28 cellular contexts compared by ENCODE assay signal in genomic region chr4:173314715-173315114, GRCh38.
"Had no signal": no experiment of that assay in that cellular context is flagged by ENCODE, and none has a peak within 500 bp of the region (broad histone marks: within the 10 kb centered on the region; RNA-seq: fewer than 3 reads in every experiment).

No MANE protein-coding gene starts in this region.

- ATAC-seq: effector memory CD8-positive, alpha-beta T cell; esophagus mucosa; foreskin keratinocyte; gastrocnemius medialis; gastroesophageal sphincter; heart left ventricle; heart right ventricle had no signal

- H3K27ac ChIP-seq: colonic mucosa, coronary artery, dorsolateral prefrontal cortex, epithelial cell of prostate, esophagus muscularis mucosa, esophagus squamous epithelium, foreskin keratinocyte, gastrocnemius medialis, gastroesophageal sphincter, heart left ventricle, heart right ventricle had no signal

- H3K9me3 ChIP-seq: colonic mucosa, esophagus muscularis mucosa, esophagus squamous epithelium, gastrocnemius medialis, gastroesophageal sphincter, heart left ventricle, heart right ventricle had no signal

- H3K36me3 ChIP-seq: colonic mucosa, gastrocnemius medialis had no signal

- H3K4me3 ChIP-seq: colonic mucosa, coronary artery, dorsolateral prefrontal cortex, esophagus muscularis mucosa, esophagus squamous epithelium, gastrocnemius medialis, gastroesophageal sphincter, heart left ventricle, heart right ventricle had no signal

- FAIRE-seq: colon, endometrium, endothelial cell of umbilical vein, frontal cortex had no signal

- H3K4me1 ChIP-seq: colonic mucosa had no signal

- H3K27me3 ChIP-seq: colonic mucosa, dorsolateral prefrontal cortex, esophagus muscularis mucosa, esophagus squamous epithelium, foreskin keratinocyte, gastrocnemius medialis, gastroesophageal sphincter, heart left ventricle, heart right ventricle had no signal

- DNase-seq: colonic mucosa; cortex of kidney; dermis blood vessel endothelial cell; dorsolateral prefrontal cortex; effector CD4-positive, alpha-beta T cell; effector CD8-positive, alpha-beta T cell; effector memory CD4-positive, alpha-beta T cell; effector memory CD8-positive, alpha-beta T cell; endodermal cell; erythroblast; esophagus squamous epithelium; foreskin fibroblast; foreskin keratinocyte; foreskin melanocyte; gastrocnemius medialis; glutamatergic neuron; head of caudate nucleus; heart left ventricle; heart right ventricle had no signal
